In the genomic region with DNA sequence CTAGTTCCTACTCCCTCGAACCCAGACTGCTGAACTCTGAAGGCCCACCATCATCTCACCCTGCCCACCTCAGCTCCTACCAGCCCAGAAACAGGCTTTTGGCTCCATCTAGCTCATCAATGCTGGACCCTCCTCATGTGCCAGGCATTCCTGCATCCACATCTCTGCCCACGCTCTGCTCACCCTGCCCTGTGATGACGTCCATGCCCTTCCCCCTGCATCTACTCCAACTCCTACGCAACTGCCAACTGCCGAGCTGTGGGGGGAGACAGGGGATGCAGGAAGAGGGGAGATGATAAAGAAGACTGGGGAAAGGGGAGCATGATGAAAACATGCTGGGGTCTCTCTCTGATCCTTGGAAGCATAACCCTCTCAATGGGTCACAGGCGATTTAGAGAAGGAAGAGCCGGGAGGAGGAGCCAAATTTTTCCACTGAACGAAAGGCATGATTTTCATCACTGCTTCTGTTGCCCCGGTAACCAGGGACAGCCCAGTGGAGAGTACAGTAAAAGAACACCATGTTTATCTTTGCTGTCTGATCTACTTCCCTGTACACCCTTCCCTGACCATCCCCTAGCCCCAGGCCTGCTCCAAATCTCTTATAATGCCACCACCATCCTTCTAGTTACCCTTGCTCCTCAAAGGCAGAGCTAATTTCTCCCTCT, we compare ENCODE assay signal across 8 cellular contexts. TPM values are rescaled to one million over a fixed set of nuclear protein-coding genes. Genes with fewer than 3 reads are reported as not detected.
DNase-seq lines count a peak whose midpoint lies in the region; ATAC-seq and TF ChIP-seq lines count a peak whose summit lies in the region.

No MANE protein-coding gene starts in this region.

- peaks cover 0 to 14% (median 5%) of the 10 kb centered on the region in 4 donors for H3K36me3 ChIP-seq in sigmoid colon

- peaks cover 0 to 77% (median 71%) of the 10 kb centered on the region in 4 donors for H3K4me1 ChIP-seq in sigmoid colon

- TF ChIP-seq CTCF in sigmoid colon (IDR thresholded peaks at IDR 0.05): no peak

- peaks cover 11 to 21% of the 10 kb centered on the region in 2 donors for H3K36me3 Mint-ChIP-seq in activated T-cell treated with anti-CD3 and anti-CD28 coated beads, Interleukin-2, amount 50 U/mL, for 72 hours (ENCODE audit: insufficient read depth in 2 of 2)

- no peaks in the 10 kb centered on the region for H3K9me3 Mint-ChIP-seq in activated T-cell treated with anti-CD3 and anti-CD28 coated beads, Interleukin-2, amount 50 U/mL, for 72 hours

- peak overlapping the region; percentile 92 to 96 (median 96) for H3K27ac ChIP-seq in sigmoid colon

- peak in 1 of 2 donors; percentile 15 for ATAC-seq in activated T-cell treated with anti-CD3 and anti-CD28 coated beads, Interleukin-2, amount 50 U/mL, for 72 hours (replicated peaks in 1 of 2)
- ATAC-seq in left cardiac atrium: peak in 1 of 2 donors; percentile 76
- ATAC-seq in GM21381 (IDR thresholded peaks at IDR 0.05; ENCODE audit: unreplicated experiment): no peak

- peak overlapping the region; percentile 31 for H3K27ac Mint-ChIP-seq in activated T-cell treated with anti-CD3 and anti-CD28 coated beads, Interleukin-2, amount 50 U/mL, for 72 hours

- 58 to 73% methylated on average over 9 of the region's 9 CpGs for WGBS in sigmoid colon, 2 donors

- H3K9me3 ChIP-seq in sigmoid colon: no peaks in the 10 kb centered on the region

- intact Hi-C loops in left cardiac atrium (cut with DNase I) (loop anchor here in 1 of 2 donors (5.0 kb wide), 1 partner anchor 39 kb away; no protein-coding TSS in a partner anchor), sigmoid colon (cut with DNase I) (no loop called here)

- no peak for DNase-seq in Jurkat, Clone E6-1 (ENCODE audit: low read depth, low spot score)
- peak; percentile 23 to 29 for DNase-seq in activated T-cell treated with anti-CD3 and anti-CD28 coated beads, Interleukin-2, amount 50 U/mL, for 72 hours
- DNase-seq in left cardiac atrium (peak; percentile 73), sigmoid colon (peak; percentile 94), GM03348 (ENCODE audit: low spot score) (no peak), NCI-H345 (lab: John Stamatoyannopoulos, UW) (no peak), SKM-1 (lab: John Stamatoyannopoulos, UW; ENCODE audit: unreplicated experiment) (no peak)

- H3K4me3 ChIP-seq in Jurkat, Clone E6-1 (ENCODE audit: low read length): peak overlapping the region; percentile 90
- H3K4me3 ChIP-seq in sigmoid colon: peak overlapping the region; percentile 75 to 97 (median 84)

- H3K4me3 Mint-ChIP-seq in activated T-cell treated with anti-CD3 and anti-CD28 coated beads, Interleukin-2, amount 50 U/mL, for 72 hours: peak overlapping the region; percentile 91 to 92

- H3K27me3 ChIP-seq in sigmoid colon: no peaks in the 10 kb centered on the region

- H3K27me3 Mint-ChIP-seq in activated T-cell treated with anti-CD3 and anti-CD28 coated beads, Interleukin-2, amount 50 U/mL, for 72 hours (ENCODE audit: low read depth): no peaks in the 10 kb centered on the region

- H3K4me1 Mint-ChIP-seq in activated T-cell treated with anti-CD3 and anti-CD28 coated beads, Interleukin-2, amount 50 U/mL, for 72 hours (ENCODE audit: low read depth): peaks cover 84% of the 10 kb centered on the region

- TF ChIP-seq EP300 in sigmoid colon (IDR thresholded peaks at IDR 0.05): peak in 2 of 4 donors; percentile 27 to 66

- TF ChIP-seq POLR2A in sigmoid colon (IDR thresholded peaks at IDR 0.05): no peak

RNA-seq across cellular contexts. Expression of gene CD34, which starts 44.3 kb away (rescaled TPM):
- polyA plus RNA-seq in Jurkat, Clone E6-1 (2012; ENCODE audit: insufficient read depth, insufficient read length): not detected
- total RNA-seq in activated T-cell treated with anti-CD3 and anti-CD28 coated beads, Interleukin-2, amount 50 U/mL, for 72 hours: under 1 TPM; 0.05 to 0.09 TPM
- total RNA-seq in left cardiac atrium: 100 to 1,000 TPM; 101 to 115 TPM
- 10 to 100 TPM; 15.9 to 58.7 (median 32.1) TPM for total RNA-seq in sigmoid colon
- 10 to 100 TPM in 1 of 3 donors, 1 to 10 TPM in 2; 1.8 to 10.2 (median 8.4) TPM for polyA plus RNA-seq in sigmoid colon

Comparison
In these comparisons a context has a peak if more than half of its experiments do, and no peak if none do; other contexts are left out.
1. DNase-seq: peak in activated T-cell treated with anti-CD3 and anti-CD28 coated beads, Interleukin-2, amount 50 U/mL, for 72 hours (2 of 2), left cardiac atrium (single experiment) and sigmoid colon (single experiment); none in Jurkat, Clone E6-1 (single experiment), GM03348 (single experiment), NCI-H345 (single experiment) and SKM-1 (single experiment).
2. RNA of gene CD34, which starts 44.3 kb away (total RNA-seq): 101 to 115 TPM in left cardiac atrium and 15.9 to 58.7 TPM in sigmoid colon; 0.05 to 0.09 TPM in activated T-cell treated with anti-CD3 and anti-CD28 coated beads, Interleukin-2, amount 50 U/mL, for 72 hours; every median in the first group is over 10 times any median in the second.